Comparison of ENCODE assay signal across 22 cellular contexts in the genomic region with DNA sequence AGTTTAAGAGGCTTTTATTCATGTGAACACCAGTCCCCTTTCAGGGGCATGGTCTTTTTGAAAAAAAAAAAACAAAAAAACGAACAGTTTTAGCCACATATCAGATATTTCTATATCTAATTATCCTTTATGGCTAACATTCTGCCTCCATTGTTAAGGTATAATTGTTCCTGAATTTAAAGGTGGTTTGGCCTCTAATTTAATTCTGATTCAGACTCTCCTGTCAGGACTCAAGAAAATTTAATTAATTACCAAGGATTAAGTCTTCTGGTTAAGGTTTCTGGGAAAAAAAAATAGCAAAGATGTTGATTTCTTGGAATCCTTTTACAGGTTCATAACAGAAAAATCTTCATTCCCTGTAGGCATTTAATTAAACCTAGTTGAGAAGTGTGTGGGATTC. TPM values are rescaled to one million over a fixed set of nuclear protein-coding genes. Genes with fewer than 3 reads are reported as not detected.
DNase-seq lines count a peak whose midpoint lies in the region; ATAC-seq and TF ChIP-seq lines count a peak whose summit lies in the region.
"Had no signal": no experiment of that assay in that cellular context is flagged by ENCODE, and none has a peak within 500 bp of the region (broad histone marks: within the 10 kb centered on the region; RNA-seq: fewer than 3 reads in every experiment).

No MANE protein-coding gene starts in this region.

- H3K36me3 ChIP-seq in IMR-90 (ENCODE audit: control insufficient read depth, insufficient read depth, low read length) (peaks cover 88% of the 10 kb centered on the region), tibial artery (peaks cover 96 to 100% (median 100%) of the 10 kb centered on the region in 3 donors)

- POLR2A ChIA-PET in IMR-90 (lab: Charles Lee; ENCODE audit: unreplicated experiment) = no interaction called here

- H3K4me3 Mint-ChIP-seq in chondrocyte (ENCODE audit: unreplicated experiment) = peak overlapping the region; percentile 12
- H3K4me3 Mint-ChIP-seq: B cell; CD4-positive, alpha-beta T cell had no signal

- H3K4me3 ChIP-seq in IMR-90 (ENCODE audit: insufficient read depth, low read depth, low read length) = no peak overlapping the region
- no peak overlapping the region for H3K4me3 ChIP-seq in tibial artery
- H3K4me3 ChIP-seq: MG63 had no signal

- no peak overlapping the region for H3K23ac ChIP-seq in IMR-90 (ENCODE audit: low read depth, low read length)

- no peak overlapping the region for H2BK120ac ChIP-seq in IMR-90 (ENCODE audit: low read depth, low read length)

- no peaks in the 10 kb centered on the region for H3K9me3 Mint-ChIP-seq in chondrocyte (ENCODE audit: low read depth)
- H3K9me3 Mint-ChIP-seq: CD4-positive, alpha-beta T cell had no signal

- no peak overlapping the region for H2BK20ac ChIP-seq in IMR-90 (ENCODE audit: low read depth, low read length)

- H3K79me1 ChIP-seq in IMR-90 (ENCODE audit: low read depth in 1 of 2, low read length in 2 of 2) = peaks cover 43 to 59% of the 10 kb centered on the region in 2 experiments

- H2AFZ ChIP-seq in IMR-90 (replicated peaks; ENCODE audit: low read length, poor library complexity) = no peak overlapping the region

- no peak for TF ChIP-seq RAD21 in IMR-90 (IDR thresholded peaks at IDR 0.05; ENCODE audit: low read length)

- no peak overlapping the region for H3K4ac ChIP-seq in IMR-90 (ENCODE audit: low read depth, low read length)

- dilution Hi-C loops in IMR-90 (cut with HindIII; ENCODE audit: low sequenced_read_pairs, unreplicated experiment) = no loop called here

- H3K27me3 ChIP-seq in IMR-90 (ENCODE audit: control insufficient read depth, insufficient read depth, low read length) = no peaks in the 10 kb centered on the region
- no peaks in the 10 kb centered on the region for H3K27me3 ChIP-seq in tibial artery
- H3K27me3 ChIP-seq: MG63 had no signal

- H3K27me3 Mint-ChIP-seq in chondrocyte (ENCODE audit: low read depth) = no peaks in the 10 kb centered on the region

- CTCF ChIA-PET in IMR-90 (lab: Yijun Ruan, JAX) = no interaction called here

- no peak overlapping the region for H3K56ac ChIP-seq in IMR-90 (ENCODE audit: extremely low read depth, insufficient read depth, low read length)

- H3K27ac ChIP-seq in IMR-90 (ENCODE audit: insufficient read depth, low read length) (peak overlapping the region; percentile 93; the same call in 1 of the 2 replicates), tibial artery (peak overlapping the region; percentile 71 to 93)
- H3K27ac ChIP-seq: KMS-11 had no signal

- peaks cover 90% of the 10 kb centered on the region for H3K36me3 Mint-ChIP-seq in chondrocyte (ENCODE audit: low read depth)

- peaks cover 100% of the 10 kb centered on the region for H3K4me1 Mint-ChIP-seq in chondrocyte (ENCODE audit: low read depth)
- H3K4me1 Mint-ChIP-seq: B cell had no signal

- DNase-seq in IMR-90 = no peak
- DNase-seq in chondrocyte (ENCODE audit: low spot score) = no peak
- peak; percentile 1 for DNase-seq in myocyte (ENCODE audit: low read depth)
- no peak for DNase-seq in tibial artery
- DNase-seq in stimulated activated CD4-positive, alpha-beta T cell treated with anti-CD3 and anti-CD28 coated beads, Interleukin-15, amount 100 ng/mL, for 24 hours = no peak
- DNase-seq in NCI-H2227 (lab: John Stamatoyannopoulos, UW; ENCODE audit: unreplicated experiment) = no peak
- no peak for DNase-seq in activated CD4-positive, alpha-beta T cell treated with anti-CD3 and anti-CD28 coated beads, Interleukin-2, amount 50 U/mL, for 4 hours
- DNase-seq: ACHN; CD4-positive, alpha-beta T cell; DND-41; GF-D8; GOT3; MG63; NCI-H1105; NCI-H1694 treated with DMSO at 0.1 percent for 48 hours; NCI-H69; NK-92 treated with Interleukin-12 subunit alpha and Interleukin-12 subunit beta, amount 100 ng/mL, for 24 hours; OCI-M1; RPMI8226 had no signal

- peaks cover 47% of the 10 kb centered on the region for H4K20me1 ChIP-seq in IMR-90 (ENCODE audit: insufficient read depth, low read length)

- H3K9me3 ChIP-seq in IMR-90 (ENCODE audit: control insufficient read depth, insufficient read depth, low read length) (no peaks in the 10 kb centered on the region), tibial artery (no peaks in the 10 kb centered on the region)
- H3K9me3 ChIP-seq: MG63 had no signal

- no peak for TF ChIP-seq POLR2A in IMR-90 (IDR thresholded peaks at IDR 0.05; ENCODE audit: low read depth, low read length)

- H3K4me2 ChIP-seq in IMR-90 (ENCODE audit: low read depth, low read length) = no peak overlapping the region
- H3K4me2 ChIP-seq: KMS-11 had no signal

- H3K9ac ChIP-seq in IMR-90 (ENCODE audit: low read depth, low read length) = no peak overlapping the region
- H3K9ac ChIP-seq: KMS-11 had no signal

- H3K18ac ChIP-seq in IMR-90 (ENCODE audit: low read depth, low read length) = no peak overlapping the region; the same call in none of the 2 replicates

- peaks cover 24% of the 10 kb centered on the region for H3K4me1 ChIP-seq in IMR-90 (ENCODE audit: control insufficient read depth, insufficient read depth, low read length)
- peaks cover 0 to 51% (median 0%) of the 10 kb centered on the region in 4 donors for H3K4me1 ChIP-seq in tibial artery

- intact Hi-C loops in IMR-90 (cut with micrococcal nuclease) = no loop called here
- intact Hi-C loops in tibial artery (cut with DNase I; ENCODE audit: low total_unique reads) = no loop called here

- TF ChIP-seq CTCF in IMR-90 (conservative IDR thresholded peaks at IDR 0.05; ENCODE audit: low read depth, low read length) (no peak), chondrocyte (IDR thresholded peaks at IDR 0.05) (no peak), tibial artery (IDR thresholded peaks at IDR 0.05) (no peak)

- no peak overlapping the region for H2AK5ac ChIP-seq in IMR-90 (ENCODE audit: low read depth, low read length)

- H2AK9ac ChIP-seq in IMR-90 (replicated peaks; ENCODE audit: low read depth, low read length, poor library complexity) = no peak overlapping the region

- in situ Hi-C loops in IMR-90 (cut with MboI; ENCODE audit: low sequenced_read_pairs) = no loop called here

- ATAC-seq in IMR-90 (ENCODE audit: low read depth) (no peak), HG02610 (IDR thresholded peaks at IDR 0.05; ENCODE audit: unreplicated experiment) (no peak)

- peak overlapping the region; percentile 99 for H2BK5ac ChIP-seq in IMR-90 (ENCODE audit: low read depth, low read length, poor library complexity, severe bottlenecking)

- H4K91ac ChIP-seq in IMR-90 (ENCODE audit: insufficient read depth, low read depth, low read length) = no peak overlapping the region

- H4K8ac ChIP-seq in IMR-90 (ENCODE audit: low read depth in 2 of 2, low read length in 2 of 2) = no peak overlapping the region

- H4K5ac ChIP-seq in IMR-90 (ENCODE audit: low read depth, low read length) = no peak overlapping the region

- BruUV-seq in IMR-90 (replicated peaks; lab: Mats Ljungman, UMichigan) = no TSS peak

- no peak overlapping the region for H3K14ac ChIP-seq in IMR-90 (replicated peaks; ENCODE audit: low read depth, low read length)

- H3K9me1 ChIP-seq in IMR-90 (ENCODE audit: insufficient read depth, low read length) = peaks cover 19% of the 10 kb centered on the region

- WGBS in IMR-90 (ENCODE audit: extremely low coverage in 2 of 2, insufficient read length in 1 of 2), 2 experiments = no CpG with 5 or more reads among the region's 1 CpG

- H3K27ac Mint-ChIP-seq in chondrocyte (ENCODE audit: unreplicated experiment) = peak overlapping the region; percentile 92
- H3K27ac Mint-ChIP-seq: B cell; CD4-positive, alpha-beta T cell had no signal

- no peak overlapping the region for H2BK15ac ChIP-seq in IMR-90 (ENCODE audit: low read depth, low read length)

TF ChIP-seq in IMR-90, 13 proteins besides CTCF, POLR2A, EP300 and RAD21:
- TF ChIP-seq MAFK (IDR thresholded peaks at IDR 0.05; ENCODE audit: low read depth, low read length) (no peak), FOS (IDR thresholded peaks at IDR 0.05; ENCODE audit: low read depth, low read length) (no peak), MXI1 (IDR thresholded peaks at IDR 0.05; ENCODE audit: borderline replicate concordance, low read depth, low read length) (no peak), MAZ (IDR thresholded peaks at IDR 0.05; ENCODE audit: borderline replicate concordance, low read depth, low read length) (no peak)

RNA-seq across cellular contexts. Expression of a gene that starts 27.4 kb away (rescaled TPM):
- 1,211 and 1,351 TPM in 2 replicates for total RNA-seq in IMR-90 (2012; rRNA removed)
- 3,922 and 4,454 TPM in 2 replicates for polyA plus RNA-seq in IMR-90 (2012; rRNA removed)
- 4,367 and 7,099 TPM in 2 replicates for polyA plus RNA-seq in IMR-90 (2012; cell fraction: cytosol; rRNA removed)
- polyA plus RNA-seq in IMR-90 (2012; cell fraction: nucleus; rRNA removed; ENCODE audit: low replicate concordance) = 4,818 and 7,550 TPM in 2 replicates
- 11,901 to 12,433 TPM (median 12,302 TPM) in 3 replicates for total RNA-seq in chondrocyte
- 1,439 and 1,654 TPM in 2 replicates for total RNA-seq in myocyte
- polyA plus RNA-seq in myocyte (2012) = 6,351 TPM
